In genomic region chr5:146359836-146360235, GRCh38 we compare ENCODE assay signal across 8 cellular contexts. TPM values are rescaled to one million over a fixed set of nuclear protein-coding genes. Genes with fewer than 3 reads are reported as not detected.
"Had no signal": no experiment of that assay in that cellular context is flagged by ENCODE, and none has a peak within 500 bp of the region (broad histone marks: within the 10 kb centered on the region; RNA-seq: fewer than 3 reads in every experiment).

No MANE protein-coding gene starts in this region.

- DNase-seq: IMR-90, KBM-7, KG1 had no signal

- H3K4me3 ChIP-seq: K562 had no signal

- ATAC-seq: HepG2, K562 had no signal

- H3K27ac ChIP-seq: HL-60 had no signal

RNA-seq across cellular contexts. Expression of gene POU4F3, which starts 21.2 kb away (rescaled TPM):
- total RNA-seq: HepG2, HT-29, IMR-90 had no signal
- polyA plus RNA-seq: HepG2, IgD-negative memory B cell had no signal
